10 cellular contexts compared by ENCODE assay signal in genomic region chr3:134375542-134376384, GRCh38. TPM values are rescaled to one million over a fixed set of nuclear protein-coding genes. Genes with fewer than 3 reads are reported as not detected.
A peak's percentile ranks its signal among the peaks of the same experiment; 100 is the strongest.
DNase-seq lines count a peak whose midpoint lies in the region; ATAC-seq and TF ChIP-seq lines count a peak whose summit lies in the region.
"Had no signal": no experiment of that assay in that cellular context is flagged by ENCODE, and none has a peak within 500 bp of the region (broad histone marks: within the 10 kb centered on the region; RNA-seq: fewer than 3 reads in every experiment).

No MANE protein-coding gene starts in this region.

- no peak for TF ChIP-seq POLR2A in right lobe of liver (IDR thresholded peaks at IDR 0.05)

- DNase-seq in T-helper 1 cell (no peak), right lobe of liver (peak in 1 of 3 donors; percentile 59), iPS-NIHi11 (ENCODE audit: low spot score) (no peak)
- DNase-seq in central memory CD8-positive, alpha-beta T cell (ENCODE audit: low spot score in 2 of 2) = no peak
- no peak for DNase-seq in activated CD4-positive, CD25-positive, alpha-beta regulatory T cell treated with anti-CD3 and anti-CD28 coated beads, Interleukin-2, amount 50 U/mL, for 72 hours
- DNase-seq: NCI-H2227 treated with DMSO at 0.1 percent for 48 hours; stimulated activated CD4-positive, alpha-beta T cell treated with anti-CD3 and anti-CD28 coated beads, Interleukin-1b, Interleukin-23, amount 100 ng/mL, for 48 hours had no signal

- ATAC-seq in central memory CD8-positive, alpha-beta T cell (replicated peaks; ENCODE audit: extremely low read depth, poor library complexity, severe bottlenecking) = no peak
- peak in 3 of 4 donors; percentile 3 to 23 (median 19) for ATAC-seq in right lobe of liver
- ATAC-seq in HG03196 (IDR thresholded peaks at IDR 0.05; ENCODE audit: unreplicated experiment) = no peak

- peaks cover 61% of the 10 kb centered on the region for H3K27me3 Mint-ChIP-seq in T-helper 1 cell treated with Interleukin-12 subunit alpha and Interleukin-12 subunit beta and Interleukin-4 antibody, amounts not matched to agents 30 μg/mL and 1 μg/mL, for 36 hours (ENCODE audit: low read depth)
- peaks cover 71% of the 10 kb centered on the region for H3K27me3 Mint-ChIP-seq in central memory CD8-positive, alpha-beta T cell

- 19% methylated on average over 7 of the region's 8 CpGs for WGBS in right lobe of liver (ENCODE audit: insufficient coverage, low coverage, low lambda C conversion rate, missing lambda C conversion rate)

- peaks cover 0 to 6% (median 3%) of the 10 kb centered on the region in 4 donors for H3K36me3 ChIP-seq in right lobe of liver
- H3K36me3 ChIP-seq in subcutaneous abdominal adipose tissue (ENCODE audit: control insufficient read depth in 5 of 5, insufficient read depth in 5 of 5, low read length in 5 of 5) = peaks cover 0 to 16% (median 14%) of the 10 kb centered on the region in 5 donors

- H3K36me3 Mint-ChIP-seq in T-helper 1 cell treated with Interleukin-12 subunit alpha and Interleukin-12 subunit beta and Interleukin-4 antibody, amounts not matched to agents 30 μg/mL and 1 μg/mL, for 36 hours (ENCODE audit: low read depth) = no peaks in the 10 kb centered on the region
- H3K36me3 Mint-ChIP-seq in central memory CD8-positive, alpha-beta T cell (ENCODE audit: insufficient read depth) = no peaks in the 10 kb centered on the region

- H3K27ac ChIP-seq in right lobe of liver = peak overlapping the region; percentile 95 to 99 (median 97)
- H3K27ac ChIP-seq in subcutaneous abdominal adipose tissue (ENCODE audit: low read depth, low read length) = peak overlapping the region; percentile 99

- peaks cover 3% of the 10 kb centered on the region for H3K4me1 Mint-ChIP-seq in T-helper 1 cell treated with Interleukin-12 subunit alpha and Interleukin-12 subunit beta and Interleukin-4 antibody, amounts not matched to agents 30 μg/mL and 1 μg/mL, for 36 hours (ENCODE audit: low read depth)
- peaks cover 15% of the 10 kb centered on the region for H3K4me1 Mint-ChIP-seq in central memory CD8-positive, alpha-beta T cell

- H3K9ac ChIP-seq in subcutaneous abdominal adipose tissue (ENCODE audit: low read length in 5 of 5) = no peak overlapping the region

- H3K27ac Mint-ChIP-seq in T-helper 1 cell treated with Interleukin-12 subunit alpha and Interleukin-12 subunit beta and Interleukin-4 antibody, amounts not matched to agents 30 μg/mL and 1 μg/mL, for 36 hours = no peak overlapping the region
- H3K27ac Mint-ChIP-seq in central memory CD8-positive, alpha-beta T cell (ENCODE audit: low read depth) = no peak overlapping the region

- H3K4me3 ChIP-seq in right lobe of liver = peak overlapping the region; percentile 74 to 95 (median 87)
- no peak overlapping the region for H3K4me3 ChIP-seq in subcutaneous abdominal adipose tissue (ENCODE audit: low read depth in 1 of 5, low read length in 5 of 5)

- H3K27me3 ChIP-seq in right lobe of liver (no peaks in the 10 kb centered on the region), subcutaneous abdominal adipose tissue (ENCODE audit: control insufficient read depth in 5 of 5, insufficient read depth in 4 of 5, low read length in 5 of 5) (peaks cover 0 to 4% (median 0%) of the 10 kb centered on the region in 5 donors)

- TF ChIP-seq CTCF in right lobe of liver (IDR thresholded peaks at IDR 0.05) = no peak

- H3K4me3 Mint-ChIP-seq in T-helper 1 cell treated with Interleukin-12 subunit alpha and Interleukin-12 subunit beta and Interleukin-4 antibody, amounts not matched to agents 30 μg/mL and 1 μg/mL, for 36 hours = peak overlapping the region; percentile 49
- H3K4me3 Mint-ChIP-seq in central memory CD8-positive, alpha-beta T cell = peak overlapping the region; percentile 71

- H3K9me3 Mint-ChIP-seq in T-helper 1 cell treated with Interleukin-12 subunit alpha and Interleukin-12 subunit beta and Interleukin-4 antibody, amounts not matched to agents 30 μg/mL and 1 μg/mL, for 36 hours = no peaks in the 10 kb centered on the region
- no peaks in the 10 kb centered on the region for H3K9me3 Mint-ChIP-seq in central memory CD8-positive, alpha-beta T cell

- H3K4me1 ChIP-seq in right lobe of liver (peaks cover 0 to 38% (median 11%) of the 10 kb centered on the region in 4 donors), subcutaneous abdominal adipose tissue (ENCODE audit: control insufficient read depth in 5 of 5, insufficient read depth in 5 of 5, low read length in 5 of 5) (peaks cover 20 to 61% (median 35%) of the 10 kb centered on the region in 5 donors)

- H3K9me3 ChIP-seq in right lobe of liver = no peaks in the 10 kb centered on the region
- no peaks in the 10 kb centered on the region for H3K9me3 ChIP-seq in subcutaneous abdominal adipose tissue (ENCODE audit: control insufficient read depth in 5 of 5, low read length in 5 of 5)

- intact Hi-C loops in right lobe of liver (cut with DNase I) = loop anchor here in 1 of 2 donors (2.0 kb wide), 1 partner anchor 67 kb away; no protein-coding TSS in a partner anchor

RNA-seq across cellular contexts. Expression of gene AMOTL2, which starts 1.5 kb away (rescaled TPM):
- 10 to 100 TPM; 18.0 to 33.3 (median 21.8) TPM for total RNA-seq in right lobe of liver

Comparison
In these comparisons a context has a peak if more than half of its experiments do, and no peak if none do; other contexts are left out.
1. ATAC-seq: peak in right lobe of liver (3 of 4); none in central memory CD8-positive, alpha-beta T cell (single experiment) and HG03196 (single experiment).
2. H3K4me3 ChIP-seq: peak in right lobe of liver (3 of 3); none in subcutaneous abdominal adipose tissue (0 of 5).